In the genomic region with DNA sequence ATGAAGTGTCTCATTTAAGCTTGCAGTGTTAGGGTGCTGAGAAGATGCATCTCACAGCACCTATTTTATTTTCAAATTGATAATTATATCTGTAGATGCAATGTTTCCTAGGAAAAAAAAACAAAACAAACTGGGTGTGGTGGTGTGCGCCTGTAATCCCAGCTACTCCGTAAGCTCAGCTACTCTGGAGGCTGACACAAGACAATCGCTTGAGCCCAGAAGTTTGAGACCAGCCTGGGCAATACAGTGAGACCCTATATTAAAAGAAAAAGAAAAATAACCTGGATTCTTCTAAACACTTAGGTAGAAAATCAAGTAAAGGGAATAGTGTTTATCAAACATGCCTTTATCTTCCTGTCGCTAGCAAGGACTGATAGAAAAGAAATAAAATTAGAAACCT, we compare ENCODE assay signal across 9 cellular contexts. TPM values are rescaled to one million over a fixed set of nuclear protein-coding genes. Genes with fewer than 3 reads are reported as not detected.
DNase-seq lines count a peak whose midpoint lies in the region; ATAC-seq, FAIRE-seq and TF ChIP-seq lines count a peak whose summit lies in the region.
"Had no signal": no experiment of that assay in that cellular context is flagged by ENCODE, and none has a peak within 500 bp of the region (broad histone marks: within the 10 kb centered on the region; RNA-seq: fewer than 3 reads in every experiment).

No MANE protein-coding gene starts in this region.

- intact Hi-C loops in HepG2 (cut with micrococcal nuclease; ENCODE audit: unreplicated experiment) (loop anchor here (5.0 kb wide), 1 partner anchor 546 kb away; no protein-coding TSS in a partner anchor), right lobe of liver (cut with DNase I) (no loop called here)

- H3K36me3 ChIP-seq in HepG2 (replicated peaks in 1 of 2; ENCODE audit: control insufficient read depth in 1 of 2, insufficient read depth in 2 of 2, low read length in 2 of 2) (peaks cover 0 to 6% of the 10 kb centered on the region in 2 experiments; a peak in 4 of 5 replicates), right lobe of liver (no peaks in the 10 kb centered on the region), bronchial epithelial cell (ENCODE audit: control insufficient read depth, insufficient read depth, low read length) (no peaks in the 10 kb centered on the region), mucosa of rectum (ENCODE audit: control insufficient read depth in 2 of 2, insufficient read depth in 2 of 2, low read length in 2 of 2) (no peaks in the 10 kb centered on the region)

- peaks cover 45% of the 10 kb centered on the region for H3K4me1 ChIP-seq in HepG2 (ENCODE audit: insufficient read depth, low read length)
- peaks cover 0 to 29% (median 7%) of the 10 kb centered on the region in 4 donors for H3K4me1 ChIP-seq in right lobe of liver
- H3K4me1 ChIP-seq in mucosa of rectum (ENCODE audit: control insufficient read depth in 2 of 2, insufficient read depth in 2 of 2, low read length in 2 of 2): peaks cover 20 to 25% of the 10 kb centered on the region in 2 donors

- CTCF ChIA-PET in HepG2 (lab: Yijun Ruan, JAX; ENCODE audit: low intra/inter-chr PET ratio, low total read pairs): no interaction called here

- in situ Hi-C loops in HepG2 (cut with HindIII; ENCODE audit: extremely low pct_ligation_motif_present, low pct_unique_long_range_greater_than_20kb): no loop called here

- DNase-seq in HepG2 (ENCODE audit: low spot score): no peak
- no peak for DNase-seq in right lobe of liver
- no peak for DNase-seq in bronchial epithelial cell (ENCODE audit: low read depth)
- DNase-seq in NCI-H446 (lab: John Stamatoyannopoulos, UW): no peak
- no peak for DNase-seq in stimulated activated CD8-positive, alpha-beta memory T cell treated with anti-CD3 and anti-CD28 coated beads, Interleukin-4, amount 100 ng/mL, for 48 hours
- DNase-seq: amygdala had no signal

- no peak for TF ChIP-seq CTCF in HepG2 (CRISPR knock-in tag; IDR thresholded peaks at IDR 0.05)
- TF ChIP-seq CTCF in right lobe of liver (IDR thresholded peaks at IDR 0.05): no peak
- no peak for TF ChIP-seq CTCF in bronchial epithelial cell (IDR thresholded peaks at IDR 0.05; ENCODE audit: insufficient read depth, low read length, severe bottlenecking)

- no peaks in the 10 kb centered on the region for H3K9me3 ChIP-seq in HepG2 (ENCODE audit: low read length)
- H3K9me3 ChIP-seq in right lobe of liver: no peaks in the 10 kb centered on the region
- H3K9me3 ChIP-seq in mucosa of rectum (ENCODE audit: control insufficient read depth in 2 of 2, low read length in 2 of 2): no peaks in the 10 kb centered on the region

- TF ChIP-seq EP300 in HepG2 (IDR thresholded peaks at IDR 0.05; ENCODE audit: low read depth in 2 of 2, low read length in 2 of 2) (no peak), HepG2 (CRISPR knock-in tag; IDR thresholded peaks at IDR 0.05; ENCODE audit: borderline replicate concordance) (no peak)

- H2AFZ ChIP-seq in HepG2 (ENCODE audit: low read length): no peak overlapping the region

- 56% methylated on average over 4 of the region's 4 CpGs for WGBS in HepG2 (ENCODE audit: low lambda C conversion rate)
- 71% methylated on average over 4 of the region's 4 CpGs for WGBS in right lobe of liver (ENCODE audit: insufficient coverage, low coverage, low lambda C conversion rate, missing lambda C conversion rate)

- no peaks in the 10 kb centered on the region; a peak in 1 of 5 replicates for H3K27me3 ChIP-seq in HepG2 (ENCODE audit: control insufficient read depth in 1 of 2, insufficient read depth in 2 of 2, low read length in 2 of 2)
- H3K27me3 ChIP-seq in right lobe of liver: no peaks in the 10 kb centered on the region
- no peaks in the 10 kb centered on the region for H3K27me3 ChIP-seq in bronchial epithelial cell (ENCODE audit: control insufficient read depth, insufficient read depth, low read length)
- H3K27me3 ChIP-seq in mucosa of rectum (ENCODE audit: control insufficient read depth in 2 of 2, insufficient read depth in 2 of 2, low read length in 2 of 2): no peaks in the 10 kb centered on the region

- ATAC-seq in HepG2: no peak
- no peak for ATAC-seq in right lobe of liver
- no peak for ATAC-seq in HG03097 (IDR thresholded peaks at IDR 0.05; ENCODE audit: low FRiP score, unreplicated experiment)
- ATAC-seq in HG03571 (IDR thresholded peaks at IDR 0.05; ENCODE audit: unreplicated experiment): no peak

- no peak for TF ChIP-seq RAD21 in HepG2 (CRISPR knock-in tag; IDR thresholded peaks at IDR 0.05)

- no TSS peak for BruUV-seq in HepG2 (replicated peaks; lab: Mats Ljungman, UMichigan)

- peaks cover 10% of the 10 kb centered on the region; the same call in 1 of the 2 replicates for H4K20me1 ChIP-seq in HepG2 (ENCODE audit: insufficient read depth, low read length)

- H3K4me2 ChIP-seq in HepG2 (ENCODE audit: low read depth, low read length): peak overlapping the region; percentile 78

- FAIRE-seq in HepG2 (lab: Jason Lieb, UNC) (no peak), bronchial epithelial cell (lab: Jason Lieb, UNC) (no peak)

- POLR2A ChIA-PET in HepG2 (lab: Yijun Ruan, JAX): interaction anchor here (1.0 to 1.3 kb wide), 2 partner anchors 23 to 92 kb away, joined by 3 to 5 read pairs; no protein-coding TSS in a partner anchor

- peaks cover 58% of the 10 kb centered on the region for H3K79me2 ChIP-seq in HepG2 (ENCODE audit: insufficient read depth, low read length)

- H3K9ac ChIP-seq in HepG2 (ENCODE audit: insufficient read depth, low read depth, low read length) (peak overlapping the region; percentile 78), mucosa of rectum (ENCODE audit: low read depth in 1 of 2, low read length in 2 of 2) (peak overlapping the region in 1 of 2 donors; percentile 23)

- peak overlapping the region; percentile 81 to 94 (median 94) for H3K4me3 ChIP-seq in HepG2 (replicated peaks in 1 of 3; ENCODE audit: insufficient read depth in 1 of 3, low read depth in 2 of 3, low read length in 3 of 3)
- peak overlapping the region in 1 of 3 donors; percentile 70 for H3K4me3 ChIP-seq in right lobe of liver
- peak overlapping the region; percentile 91 for H3K4me3 ChIP-seq in bronchial epithelial cell (ENCODE audit: low read depth, low read length)
- peak overlapping the region; percentile 90 to 95 for H3K4me3 ChIP-seq in mucosa of rectum (ENCODE audit: low read length in 2 of 2)

- H3K27ac ChIP-seq in HepG2 (ENCODE audit: extremely low read length, insufficient read depth, low read length): no peak overlapping the region
- no peak overlapping the region for H3K27ac ChIP-seq in right lobe of liver
- H3K27ac ChIP-seq in mucosa of rectum (ENCODE audit: low read depth in 2 of 2, low read length in 2 of 2): no peak overlapping the region

- TF ChIP-seq POLR2A in HepG2 (IDR thresholded peaks at IDR 0.05; ENCODE audit: insufficient read depth in 1 of 2, low read depth in 2 of 2, low read length in 2 of 2) (no peak), right lobe of liver (IDR thresholded peaks at IDR 0.05) (no peak)

RNA-seq across cellular contexts. Expression of gene MINDY2, which starts 1.9 kb away (rescaled TPM):
- 12.6 and 15.6 TPM in 2 replicates for total RNA-seq in HepG2 (2016; rRNA removed; fragmentation: Illumina TruSeq; extraction: Trizol)
- 0.97 and 1.0 TPM in 2 replicates for total RNA-seq in HepG2 (2016; cell fraction: cytosol; rRNA removed; fragmentation: Illumina TruSeq; extraction: Trizol; ENCODE audit: low read depth)
- total RNA-seq in HepG2 (2016; cell fraction: insoluble cytoplasmic fraction; rRNA removed; fragmentation: Illumina TruSeq; extraction: Trizol): 11.6 and 15.8 TPM in 2 replicates
- total RNA-seq in HepG2 (2016; cell fraction: membrane; rRNA removed; fragmentation: Illumina TruSeq; extraction: Trizol): 4.3 and 4.8 TPM in 2 replicates
- total RNA-seq in HepG2 (2016; cell fraction: nucleus; rRNA removed; fragmentation: Illumina TruSeq; extraction: Trizol): 7.8 and 9.8 TPM in 2 replicates
- polyA plus RNA-seq in HepG2 (2011; rRNA removed): 5.3 and 7.2 TPM in 2 replicates
- polyA plus RNA-seq in HepG2 (2011; cell fraction: cytosol; rRNA removed): 2.7 and 3.6 TPM in 2 replicates
- polyA plus RNA-seq in HepG2 (2011; cell fraction: nucleus; rRNA removed): 4.8 and 5.0 TPM in 2 replicates
- polyA plus RNA-seq in HepG2 (2012): 6.3 and 7.5 TPM in 2 replicates
- polyA plus RNA-seq in HepG2 (2016; cell fraction: cytosol; fragmentation: Illumina TruSeq; extraction: Trizol; ENCODE audit: low read depth): 0.26 and 0.32 TPM in 2 replicates
- 8.7 and 9.9 TPM in 2 replicates for polyA plus RNA-seq in HepG2 (2016; cell fraction: insoluble cytoplasmic fraction; fragmentation: Illumina TruSeq; extraction: Trizol; ENCODE audit: low read depth)
- polyA plus RNA-seq in HepG2 (2016; cell fraction: membrane; fragmentation: Illumina TruSeq; extraction: Trizol; ENCODE audit: low read depth): 0.96 and 1.4 TPM in 2 replicates
- 8.1 and 9.1 TPM in 2 replicates for polyA plus RNA-seq in HepG2 (2016; cell fraction: nucleus; fragmentation: Illumina TruSeq; extraction: Trizol; ENCODE audit: insufficient read depth, low read depth)
- 7.7 and 12.1 TPM in 2 replicates for polyA minus RNA-seq in HepG2 (2011; rRNA and poly(A)+ RNA removed; ENCODE audit: low replicate concordance)
- 13.5 and 13.7 TPM in 2 replicates for polyA minus RNA-seq in HepG2 (2011; cell fraction: cytosol; rRNA and poly(A)+ RNA removed)
- polyA minus RNA-seq in HepG2 (2011; cell fraction: nucleus; rRNA and poly(A)+ RNA removed): 12.0 and 13.6 TPM in 2 replicates
- 1 to 10 TPM; 4.2 to 8.8 (median 5.5) TPM for total RNA-seq in right lobe of liver
- total RNA-seq in bronchial epithelial cell: 23.0 and 25.0 TPM in 2 replicates

RNA-seq across cellular contexts. Expression of gene ADAM10, which starts 23.5 kb away (rescaled TPM):
- total RNA-seq in HepG2 (2016; rRNA removed; fragmentation: Illumina TruSeq; extraction: Trizol) (86.8 and 125 TPM in 2 replicates), right lobe of liver (10 to 100 TPM; 24.1 to 78.1 (median 43.3) TPM), bronchial epithelial cell (112 and 118 TPM in 2 replicates)
- 14.1 and 22.6 TPM in 2 replicates for total RNA-seq in HepG2 (2016; cell fraction: cytosol; rRNA removed; fragmentation: Illumina TruSeq; extraction: Trizol; ENCODE audit: low read depth)
- 82.6 and 120 TPM in 2 replicates for total RNA-seq in HepG2 (2016; cell fraction: insoluble cytoplasmic fraction; rRNA removed; fragmentation: Illumina TruSeq; extraction: Trizol)
- total RNA-seq in HepG2 (2016; cell fraction: membrane; rRNA removed; fragmentation: Illumina TruSeq; extraction: Trizol): 28.6 TPM in 2 replicates
- 136 and 171 TPM in 2 replicates for total RNA-seq in HepG2 (2016; cell fraction: nucleus; rRNA removed; fragmentation: Illumina TruSeq; extraction: Trizol)
- 92.7 and 100 TPM in 2 replicates for polyA plus RNA-seq in HepG2 (2011; rRNA removed)
- 78.0 and 88.1 TPM in 2 replicates for polyA plus RNA-seq in HepG2 (2011; cell fraction: cytosol; rRNA removed)
- 34.5 and 42.9 TPM in 2 replicates for polyA plus RNA-seq in HepG2 (2011; cell fraction: nucleus; rRNA removed)
- polyA plus RNA-seq in HepG2 (2012): 130 and 143 TPM in 2 replicates
- 3.0 and 3.6 TPM in 2 replicates for polyA plus RNA-seq in HepG2 (2016; cell fraction: cytosol; fragmentation: Illumina TruSeq; extraction: Trizol; ENCODE audit: low read depth)
- polyA plus RNA-seq in HepG2 (2016; cell fraction: insoluble cytoplasmic fraction; fragmentation: Illumina TruSeq; extraction: Trizol; ENCODE audit: low read depth): 52.9 and 53.5 TPM in 2 replicates
- 6.1 and 9.4 TPM in 2 replicates for polyA plus RNA-seq in HepG2 (2016; cell fraction: membrane; fragmentation: Illumina TruSeq; extraction: Trizol; ENCODE audit: low read depth)
- 79.1 and 82.6 TPM in 2 replicates for polyA plus RNA-seq in HepG2 (2016; cell fraction: nucleus; fragmentation: Illumina TruSeq; extraction: Trizol; ENCODE audit: insufficient read depth, low read depth)
- 80.0 and 86.9 TPM in 2 replicates for polyA minus RNA-seq in HepG2 (2011; rRNA and poly(A)+ RNA removed; ENCODE audit: low replicate concordance)
- polyA minus RNA-seq in HepG2 (2011; cell fraction: cytosol; rRNA and poly(A)+ RNA removed): 155 and 159 TPM in 2 replicates
- 151 and 153 TPM in 2 replicates for polyA minus RNA-seq in HepG2 (2011; cell fraction: nucleus; rRNA and poly(A)+ RNA removed)
